18 cellular contexts compared by ENCODE assay signal in the genomic region with DNA sequence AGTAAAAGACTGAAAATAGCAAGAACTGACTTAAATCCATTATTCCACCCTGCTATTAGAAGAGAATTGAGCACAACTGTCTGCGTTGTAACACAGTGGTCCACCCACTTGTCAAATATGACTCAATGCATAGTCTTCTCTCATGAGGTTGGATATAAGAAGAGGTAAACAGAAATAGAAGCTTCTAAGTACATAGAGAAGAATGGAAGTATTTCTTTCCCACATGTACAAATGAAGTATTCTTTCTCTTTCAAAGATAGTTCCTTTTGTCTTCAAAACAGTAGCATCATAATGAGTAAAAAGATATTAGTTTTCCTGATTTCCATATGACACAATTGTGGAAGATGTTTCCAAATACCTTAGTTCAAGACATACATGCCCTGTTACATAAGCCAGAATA.
A peak's percentile ranks its signal among the peaks of the same experiment; 100 is the strongest.
DNase-seq lines count a peak whose midpoint lies in the region; ATAC-seq and TF ChIP-seq lines count a peak whose summit lies in the region.
"Had no signal": no experiment of that assay in that cellular context is flagged by ENCODE, and none has a peak within 500 bp of the region (broad histone marks: within the 10 kb centered on the region; RNA-seq: fewer than 3 reads in every experiment).

No MANE protein-coding gene starts in this region.

- no peak for TF ChIP-seq CTCF in PC-3 (conservative IDR thresholded peaks at IDR 0.05; ENCODE audit: low read depth, low read length)
- TF ChIP-seq CTCF in dorsolateral prefrontal cortex (IDR thresholded peaks at IDR 0.05 in 54 of 56, conservative IDR thresholded peaks at IDR 0.05 in 2 of 56; ENCODE audit: low read depth in 1 of 56, partially characterized antibody in 56 of 56): no peak

- H3K4me3 ChIP-seq in PC-3 (ENCODE audit: low read length) (no peak overlapping the region), dorsolateral prefrontal cortex (peak overlapping the region in 20 of 59 donors; percentile 2 to 39 (median 13))
- H3K4me3 ChIP-seq: BLaER1 treated with 17β-estradiol and CSF1 and Interleukin-3, amounts not matched to agents 10 nM and 100 nM had no signal

- ATAC-seq in PC-3 (peak; percentile 69), GM18498 (IDR thresholded peaks at IDR 0.05; ENCODE audit: unreplicated experiment) (no peak)
- ATAC-seq: HepG2 had no signal

- DNase-seq in COLO829 (ENCODE audit: low spot score) (peak; percentile 49), PC-3 (peak; percentile 6), dorsolateral prefrontal cortex (no peak), pons (ENCODE audit: low spot score) (peak; percentile 76), Kasumi-1 (lab: John Stamatoyannopoulos, UW) (no peak), NCI-H82 treated with DMSO at 0.1 percent for 48 hours (lab: John Stamatoyannopoulos, UW; ENCODE audit: unreplicated experiment) (no peak), kidney glomerular epithelial cell (lab: John Stamatoyannopoulos, UW) (no peak)
- DNase-seq: ACHN; Calu3; CD4-positive, CD25-positive, alpha-beta regulatory T cell; DMS 273 treated with DMSO at 0.1 percent for 48 hours; DMS79 treated with DMSO at 0.1 percent for 48 hours; EL; HCEC 1CT; HFFc6 had no signal

- CTCF ChIA-PET in PC-3 (lab: Charles Lee): no interaction called here

- no TSS peak for BruUV-seq in PC-3 (replicated peaks; lab: Mats Ljungman, UMichigan)

- H3K9me2 ChIP-seq in PC-3 (replicated peaks; ENCODE audit: low read length): no peaks in the 10 kb centered on the region

- H3K4me2 ChIP-seq in PC-3 (ENCODE audit: low read length): no peak overlapping the region
- H3K4me2 ChIP-seq: BLaER1 treated with 17β-estradiol and CSF1 and Interleukin-3, amounts not matched to agents 10 nM and 100 nM had no signal

- no peaks in the 10 kb centered on the region for H3K9me3 ChIP-seq in PC-3 (ENCODE audit: low read length)
- H3K9me3 ChIP-seq: BLaER1 treated with 17β-estradiol and CSF1 and Interleukin-3, amounts not matched to agents 10 nM and 100 nM had no signal

- no peaks in the 10 kb centered on the region for H3K79me2 ChIP-seq in PC-3 (ENCODE audit: low read length)

- no peaks in the 10 kb centered on the region for H3K4me1 ChIP-seq in PC-3 (ENCODE audit: insufficient read depth, low read length)
- H3K4me1 ChIP-seq: BLaER1 treated with 17β-estradiol and CSF1 and Interleukin-3, amounts not matched to agents 10 nM and 100 nM had no signal

- H3F3A ChIP-seq in PC-3 (ENCODE audit: low read length, unreplicated experiment): no peaks in the 10 kb centered on the region

- intact Hi-C loops in PC-3 (cut with micrococcal nuclease) (no loop called here), dorsolateral prefrontal cortex (cut with DNase I) (loop anchor here in 1 of 2 donors (10.0 kb wide), 1 partner anchor 64 kb away; no protein-coding TSS in a partner anchor)

- H4K20me1 ChIP-seq in PC-3 (ENCODE audit: low read length): no peaks in the 10 kb centered on the region
- H4K20me1 ChIP-seq: BLaER1 treated with 17β-estradiol and CSF1 and Interleukin-3, amounts not matched to agents 10 nM and 100 nM had no signal

- POLR2A ChIA-PET in PC-3 (lab: Charles Lee; ENCODE audit: unreplicated experiment): no interaction called here

- no peak overlapping the region for H3K9ac ChIP-seq in PC-3 (ENCODE audit: low read length)
- H3K9ac ChIP-seq: BLaER1 treated with 17β-estradiol and CSF1 and Interleukin-3, amounts not matched to agents 10 nM and 100 nM had no signal

- no peaks in the 10 kb centered on the region for H3K27me3 ChIP-seq in PC-3 (ENCODE audit: low read length)
- H3K27me3 ChIP-seq in dorsolateral prefrontal cortex: no peaks in the 10 kb centered on the region
- H3K27me3 ChIP-seq: BLaER1 treated with 17β-estradiol and CSF1 and Interleukin-3, amounts not matched to agents 10 nM and 100 nM had no signal

- H3K36me3 ChIP-seq in PC-3 (ENCODE audit: low read depth, low read length): no peaks in the 10 kb centered on the region
- H3K36me3 ChIP-seq: BLaER1 treated with 17β-estradiol and CSF1 and Interleukin-3, amounts not matched to agents 10 nM and 100 nM had no signal

- no peak overlapping the region for H3K27ac ChIP-seq in PC-3 (ENCODE audit: low read length)
- peak overlapping the region; percentile 15 to 98 (median 90) for H3K27ac ChIP-seq in dorsolateral prefrontal cortex
- H3K27ac ChIP-seq: BLaER1 treated with 17β-estradiol and CSF1 and Interleukin-3, amounts not matched to agents 10 nM and 100 nM had no signal

- no peak overlapping the region for H2AFZ ChIP-seq in PC-3 (ENCODE audit: low read length)

Comparison
In these comparisons a context has a peak if more than half of its experiments do, and no peak if none do; other contexts are left out.
1. DNase-seq: peak in COLO829 (single experiment), PC-3 (single experiment) and pons (single experiment); none in dorsolateral prefrontal cortex (0 of 10), Kasumi-1 (0 of 2), NCI-H82 treated with DMSO at 0.1 percent for 48 hours (single experiment) and kidney glomerular epithelial cell (single experiment).